ENCODE assay signal across 9 cellular contexts in genomic region chr3:64930891-64931290, GRCh38.
"Had no signal": no experiment of that assay in that cellular context is flagged by ENCODE, and none has a peak within 500 bp of the region (broad histone marks: within the 10 kb centered on the region; RNA-seq: fewer than 3 reads in every experiment).

No MANE protein-coding gene starts in this region.

- H3K27ac ChIP-seq: KMS-11 had no signal

- H3K4me3 ChIP-seq: GM23338 had no signal

- ATAC-seq: GM23338 had no signal

- DNase-seq: H9, HCEC 1CT, IMR-90, KBM-7 had no signal

- H3K9ac ChIP-seq: KMS-11 had no signal

- FAIRE-seq: H1, H54, HTR-8/SVneo had no signal

- H2AFZ ChIP-seq: GM23338 had no signal

- H3K4me2 ChIP-seq: GM23338, KMS-11 had no signal
